Comparison of ENCODE assay signal across 10 cellular contexts in the genomic region with DNA sequence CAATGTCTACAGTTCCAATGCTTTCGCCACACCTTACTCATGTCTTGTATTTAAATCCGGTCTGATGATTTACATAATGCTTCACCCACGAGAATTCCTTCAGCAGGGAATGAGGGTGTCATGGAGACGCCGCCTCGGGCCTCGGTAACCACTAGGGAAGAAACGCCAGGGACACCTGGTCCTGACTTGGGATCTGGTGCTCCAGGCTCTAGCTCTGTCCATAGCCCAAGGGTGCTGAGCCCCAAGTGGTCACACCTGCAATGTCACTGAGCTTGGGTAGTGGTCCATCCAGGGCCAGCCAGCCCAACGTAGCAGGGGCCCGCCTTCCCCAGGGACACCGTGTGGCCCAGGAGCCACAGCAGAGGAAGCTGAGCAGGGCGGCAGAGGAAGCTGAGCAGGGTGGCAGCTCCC. TPM values are rescaled to one million over a fixed set of nuclear protein-coding genes. Genes with fewer than 3 reads are reported as not detected.
A peak's percentile ranks its signal among the peaks of the same experiment; 100 is the strongest.
DNase-seq lines count a peak whose midpoint lies in the region; ATAC-seq and TF ChIP-seq lines count a peak whose summit lies in the region.
"Had no signal": no experiment of that assay in that cellular context is flagged by ENCODE, and none has a peak within 500 bp of the region (broad histone marks: within the 10 kb centered on the region; RNA-seq: fewer than 3 reads in every experiment).

No MANE protein-coding gene starts in this region.

- H3K4me3 Mint-ChIP-seq in activated naive CD4-positive, alpha-beta T cell treated with anti-CD3 and anti-CD28 coated beads for 36 hours: peak overlapping the region; percentile 32
- peak overlapping the region; percentile 57 for H3K4me3 Mint-ChIP-seq in stimulated activated naive CD8-positive, alpha-beta T cell treated with anti-CD3 and anti-CD28 coated beads, Interleukin-15, Interleukin-2, amounts not matched to agents 100 ng/mL and 50 ng/mL, for 24 hours
- H3K4me3 Mint-ChIP-seq in type B pancreatic cell: no peak overlapping the region

- no peaks in the 10 kb centered on the region for H3K4me1 ChIP-seq in RWPE2 (ENCODE audit: insufficient read depth, poor library complexity, severe bottlenecking)
- peaks cover 0 to 12% of the 10 kb centered on the region in 2 donors for H3K4me1 ChIP-seq in duodenal mucosa (ENCODE audit: control insufficient read depth in 1 of 2, insufficient read depth in 2 of 2, low read length in 2 of 2)
- H3K4me1 ChIP-seq: adrenal gland had no signal

- no peak for ATAC-seq in RWPE2 (ENCODE audit: low read depth)

- no peaks in the 10 kb centered on the region for H3K36me3 ChIP-seq in RWPE2 (ENCODE audit: low read depth)
- no peaks in the 10 kb centered on the region for H3K36me3 ChIP-seq in duodenal mucosa (ENCODE audit: control insufficient read depth in 1 of 2, insufficient read depth in 2 of 2, low read length in 2 of 2)
- no peaks in the 10 kb centered on the region for H3K36me3 ChIP-seq in H7 (replicated peaks; ENCODE audit: control insufficient read depth, insufficient read depth, low read length)
- H3K36me3 ChIP-seq: adrenal gland had no signal

- H3K9me3 ChIP-seq in RWPE2 (ENCODE audit: severe bottlenecking) (no peaks in the 10 kb centered on the region), duodenal mucosa (ENCODE audit: control insufficient read depth in 1 of 2, low read length in 2 of 2) (no peaks in the 10 kb centered on the region)
- H3K9me3 ChIP-seq: adrenal gland had no signal

- H3K36me3 Mint-ChIP-seq in activated naive CD4-positive, alpha-beta T cell treated with anti-CD3 and anti-CD28 coated beads for 36 hours (ENCODE audit: low read depth): no peaks in the 10 kb centered on the region
- H3K36me3 Mint-ChIP-seq in stimulated activated naive CD8-positive, alpha-beta T cell treated with anti-CD3 and anti-CD28 coated beads, Interleukin-15, Interleukin-2, amounts not matched to agents 100 ng/mL and 50 ng/mL, for 24 hours (ENCODE audit: low read depth): no peaks in the 10 kb centered on the region
- H3K36me3 Mint-ChIP-seq in type B pancreatic cell: no peaks in the 10 kb centered on the region

- H3K9me3 Mint-ChIP-seq in activated naive CD4-positive, alpha-beta T cell treated with anti-CD3 and anti-CD28 coated beads for 36 hours: no peaks in the 10 kb centered on the region
- H3K9me3 Mint-ChIP-seq in stimulated activated naive CD8-positive, alpha-beta T cell treated with anti-CD3 and anti-CD28 coated beads, Interleukin-15, Interleukin-2, amounts not matched to agents 100 ng/mL and 50 ng/mL, for 24 hours: no peaks in the 10 kb centered on the region
- no peaks in the 10 kb centered on the region for H3K9me3 Mint-ChIP-seq in type B pancreatic cell

- DNase-seq in activated naive CD4-positive, alpha-beta T cell treated with anti-CD3 and anti-CD28 coated beads for 36 hours: no peak
- no peak for DNase-seq in activated naive CD4-positive, alpha-beta T cell treated with Interleukin-2 at 50 U/mL for 16 hours
- peak; percentile 33 for DNase-seq in RWPE2 (ENCODE audit: low spot score)
- DNase-seq in type B pancreatic cell (ENCODE audit: extremely low spot score, unreplicated experiment): no peak
- no peak for DNase-seq in H7
- no peak for DNase-seq in NCI-H187 treated with DMSO at 0.1 percent for 48 hours (lab: John Stamatoyannopoulos, UW)
- DNase-seq: NCI-H1417 had no signal

- H3K27ac ChIP-seq in RWPE2 (ENCODE audit: poor library complexity, severe bottlenecking) (no peak overlapping the region), duodenal mucosa (ENCODE audit: low read depth, low read length) (no peak overlapping the region)
- H3K27ac ChIP-seq: adrenal gland had no signal

- peaks cover 20% of the 10 kb centered on the region for H3K4me1 Mint-ChIP-seq in activated naive CD4-positive, alpha-beta T cell treated with anti-CD3 and anti-CD28 coated beads for 36 hours (ENCODE audit: low read depth)
- H3K4me1 Mint-ChIP-seq in stimulated activated naive CD8-positive, alpha-beta T cell treated with anti-CD3 and anti-CD28 coated beads, Interleukin-15, Interleukin-2, amounts not matched to agents 100 ng/mL and 50 ng/mL, for 24 hours (ENCODE audit: low read depth): peaks cover 22% of the 10 kb centered on the region
- peaks cover 15% of the 10 kb centered on the region for H3K4me1 Mint-ChIP-seq in type B pancreatic cell (ENCODE audit: unreplicated experiment)

- CTCF ChIA-PET in activated naive CD4-positive, alpha-beta T cell treated with anti-CD3 and anti-CD28 coated beads for 36 hours (lab: Charles Lee): interaction anchor here (0.6 to 2.5 kb wide), 2 partner anchors 12 to 56 kb away, joined by 3 to 13 read pairs; no protein-coding TSS in a partner anchor

- intact Hi-C loops in activated naive CD4-positive, alpha-beta T cell treated with anti-CD3 and anti-CD28 coated beads for 36 hours (cut with micrococcal nuclease): no loop called here

- no peak for TF ChIP-seq CTCF in RWPE2 (IDR thresholded peaks at IDR 0.05; ENCODE audit: poor library complexity, severe bottlenecking)
- no peak for TF ChIP-seq CTCF in type B pancreatic cell (conservative IDR thresholded peaks at IDR 0.05)

- no peaks in the 10 kb centered on the region for H3K27me3 Mint-ChIP-seq in activated naive CD4-positive, alpha-beta T cell treated with anti-CD3 and anti-CD28 coated beads for 36 hours (ENCODE audit: low read depth)
- H3K27me3 Mint-ChIP-seq in stimulated activated naive CD8-positive, alpha-beta T cell treated with anti-CD3 and anti-CD28 coated beads, Interleukin-15, Interleukin-2, amounts not matched to agents 100 ng/mL and 50 ng/mL, for 24 hours: no peaks in the 10 kb centered on the region
- H3K27me3 Mint-ChIP-seq in type B pancreatic cell: no peaks in the 10 kb centered on the region

- H3K9ac ChIP-seq in duodenal mucosa (ENCODE audit: low read depth in 1 of 2, low read length in 2 of 2): no peak overlapping the region

- H3K27me3 ChIP-seq in RWPE2 (ENCODE audit: insufficient read depth, poor library complexity, severe bottlenecking) (no peaks in the 10 kb centered on the region), duodenal mucosa (ENCODE audit: control insufficient read depth in 1 of 2, insufficient read depth in 2 of 2, low read length in 2 of 2) (no peaks in the 10 kb centered on the region), H7 (ENCODE audit: control insufficient read depth, insufficient read depth, low read length) (no peaks in the 10 kb centered on the region)
- H3K27me3 ChIP-seq: adrenal gland had no signal

- no peak overlapping the region for H3K27ac Mint-ChIP-seq in activated naive CD4-positive, alpha-beta T cell treated with anti-CD3 and anti-CD28 coated beads for 36 hours
- H3K27ac Mint-ChIP-seq in stimulated activated naive CD8-positive, alpha-beta T cell treated with anti-CD3 and anti-CD28 coated beads, Interleukin-15, Interleukin-2, amounts not matched to agents 100 ng/mL and 50 ng/mL, for 24 hours: peak overlapping the region; percentile 75
- H3K27ac Mint-ChIP-seq in type B pancreatic cell: no peak overlapping the region

- H3K4me3 ChIP-seq in RWPE2 (ENCODE audit: severe bottlenecking) (no peak overlapping the region), duodenal mucosa (ENCODE audit: low read depth in 1 of 2, low read length in 2 of 2) (peak overlapping the region; percentile 12 to 32), H7 (ENCODE audit: insufficient read depth, low read depth, low read length) (no peak overlapping the region)
- H3K4me3 ChIP-seq: adrenal gland had no signal

RNA-seq across cellular contexts. Expression of gene PRKAG2, which starts 37.4 kb away (rescaled TPM):
- total RNA-seq in activated naive CD4-positive, alpha-beta T cell treated with anti-CD3 and anti-CD28 coated beads for 36 hours: 10 to 100 TPM; 16.9 to 18.7 TPM
- total RNA-seq in type B pancreatic cell (ENCODE audit: low replicate concordance): 17.9 and 23.9 TPM in 2 replicates
- total RNA-seq in H7 (2014; rRNA removed; shearing (Covaris generic)): 5.8 and 6.0 TPM in 2 replicates

Comparison
In these comparisons a context has a peak if more than half of its experiments do, and no peak if none do; other contexts are left out.
1. H3K4me3 ChIP-seq: peak in duodenal mucosa (2 of 2); none in RWPE2 (single experiment) and H7 (single experiment).